ENCODE assay signal across 26 cellular contexts in the genomic region with DNA sequence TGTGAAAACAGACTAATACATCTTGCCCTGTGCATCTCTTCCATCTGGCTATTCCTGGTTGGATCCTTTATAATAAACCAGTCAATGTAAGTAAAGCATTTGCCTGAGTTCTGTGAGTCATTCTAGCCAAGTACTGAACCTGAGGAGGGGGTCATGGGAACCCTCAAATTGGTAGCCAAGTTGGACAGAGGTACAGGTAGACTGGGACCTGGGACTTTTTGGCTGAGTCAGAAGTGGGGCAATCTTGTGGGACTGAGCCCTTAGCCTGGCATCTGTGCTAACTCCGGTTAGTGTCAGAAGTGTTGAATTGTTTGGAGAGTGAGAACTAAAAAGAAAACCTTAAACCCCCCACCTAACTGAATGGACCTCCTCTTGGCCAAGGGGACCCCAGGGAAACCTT.
"Had no signal": no experiment of that assay in that cellular context is flagged by ENCODE, and none has a peak within 500 bp of the region (broad histone marks: within the 10 kb centered on the region; RNA-seq: fewer than 3 reads in every experiment).

No MANE protein-coding gene starts in this region.

- DNase-seq: activated B cell treated with CpG ODN at 0.5 μM for 24 hours; activated CD8-positive, alpha-beta memory T cell treated with anti-CD3 and anti-CD28 coated beads, Interleukin-2, amount 10 ng/mL, durations not matched to agents 7 days and 5 days; activated CD8-positive, alpha-beta T cell treated with anti-CD3 and anti-CD28 coated beads, Interleukin-2, amount 10 ng/mL, durations not matched to agents 7 days and 5 days; activated naive CD4-positive, alpha-beta T cell; activated T-cell treated with anti-CD3 and anti-CD28 coated beads, Interleukin-2, amount 50 U/mL, for 48 hours; anterior cingulate cortex; dorsolateral prefrontal cortex; effector memory CD4-positive, alpha-beta T cell; hippocampal formation; kidney glomerular epithelial cell; left lung; lower lobe of right lung; nucleus accumbens; psoas muscle; stimulated activated CD4-positive, alpha-beta T cell treated with anti-CD3 and anti-CD28 coated beads, Interleukin-1b, Interleukin-23, amount 100 ng/mL, for 48 hours; stimulated activated CD4-positive, alpha-beta T cell treated with anti-CD3 and anti-CD28 coated beads, Interleukin-4, amount 100 ng/mL, for 4 hours; stimulated activated CD8-positive, alpha-beta memory T cell treated with anti-CD3 and anti-CD28 coated beads, Interleukin-4, amount 100 ng/mL, for 48 hours; T-helper 2 cell had no signal

- H3K27me3 Mint-ChIP-seq: activated B cell treated with CpG ODN at 0.5 μM for 24 hours; activated CD8-positive, alpha-beta memory T cell treated with anti-CD3 and anti-CD28 coated beads, Interleukin-2, amount 10 ng/mL, durations not matched to agents 7 days and 5 days; stimulated activated memory B cell treated with anti-CD40 and anti-IgM and Interleukin-4, amounts not matched to agents 10 μg/mL and 1 μg/mL and 100 μg/mL, for 72 hours had no signal

- H3K9me3 Mint-ChIP-seq: activated B cell treated with CpG ODN at 0.5 μM for 24 hours; activated naive CD4-positive, alpha-beta T cell treated with anti-CD3 and anti-CD28 coated beads, Interleukin-2, amount 50 U/mL, for 72 hours had no signal

- ATAC-seq: activated CD8-positive, alpha-beta memory T cell treated with anti-CD3 and anti-CD28 coated beads, Interleukin-2, amount 10 ng/mL, durations not matched to agents 7 days and 5 days; activated CD8-positive, alpha-beta T cell treated with anti-CD3 and anti-CD28 coated beads, Interleukin-2, amount 10 ng/mL, durations not matched to agents 7 days and 5 days; activated naive CD4-positive, alpha-beta T cell treated with anti-CD3 and anti-CD28 coated beads, Interleukin-2, amount 50 U/mL, for 72 hours; left lung; stimulated activated memory B cell treated with anti-CD40 and anti-IgM and Interleukin-4, amounts not matched to agents 10 μg/mL and 1 μg/mL and 100 μg/mL, for 72 hours had no signal

- H3K36me3 ChIP-seq: gastrocnemius medialis, left lung, lower lobe of right lung, suprapubic skin, tibial nerve had no signal

- H3K4me2 ChIP-seq: smooth muscle cell had no signal

- H3K27ac ChIP-seq: coronary artery, dorsolateral prefrontal cortex, gastrocnemius medialis, left lung, lower lobe of right lung, parathyroid adenoma, psoas muscle, suprapubic skin, tibial nerve had no signal

- H3K79me2 ChIP-seq: parathyroid adenoma had no signal

- H3K4me1 ChIP-seq: suprapubic skin had no signal

- H3K4me3 ChIP-seq: coronary artery, dorsolateral prefrontal cortex, gastrocnemius medialis, left lung, lower lobe of right lung, psoas muscle, smooth muscle cell, suprapubic skin, tibial nerve had no signal

- H3K4me3 Mint-ChIP-seq: activated B cell treated with CpG ODN at 0.5 μM for 24 hours; activated CD8-positive, alpha-beta memory T cell treated with anti-CD3 and anti-CD28 coated beads, Interleukin-2, amount 10 ng/mL, durations not matched to agents 7 days and 5 days; activated CD8-positive, alpha-beta T cell treated with anti-CD3 and anti-CD28 coated beads, Interleukin-2, amount 10 ng/mL, durations not matched to agents 7 days and 5 days; stimulated activated memory B cell treated with anti-CD40 and anti-IgM and Interleukin-4, amounts not matched to agents 10 μg/mL and 1 μg/mL and 100 μg/mL, for 72 hours had no signal

- H3K27ac Mint-ChIP-seq: activated B cell treated with CpG ODN at 0.5 μM for 24 hours; activated CD8-positive, alpha-beta memory T cell treated with anti-CD3 and anti-CD28 coated beads, Interleukin-2, amount 10 ng/mL, durations not matched to agents 7 days and 5 days; activated CD8-positive, alpha-beta T cell treated with anti-CD3 and anti-CD28 coated beads, Interleukin-2, amount 10 ng/mL, durations not matched to agents 7 days and 5 days; stimulated activated memory B cell treated with anti-CD40 and anti-IgM and Interleukin-4, amounts not matched to agents 10 μg/mL and 1 μg/mL and 100 μg/mL, for 72 hours had no signal

- H3K27me3 ChIP-seq: gastrocnemius medialis, left lung, suprapubic skin, tibial nerve had no signal

- H3K36me3 Mint-ChIP-seq: activated CD8-positive, alpha-beta memory T cell treated with anti-CD3 and anti-CD28 coated beads, Interleukin-2, amount 10 ng/mL, durations not matched to agents 7 days and 5 days; activated naive CD4-positive, alpha-beta T cell treated with anti-CD3 and anti-CD28 coated beads, Interleukin-2, amount 50 U/mL, for 72 hours; stimulated activated memory B cell treated with anti-CD40 and anti-IgM and Interleukin-4, amounts not matched to agents 10 μg/mL and 1 μg/mL and 100 μg/mL, for 72 hours had no signal

- H3K9me3 ChIP-seq: gastrocnemius medialis, left lung, lower lobe of right lung, psoas muscle, suprapubic skin, tibial nerve had no signal

- H2AFZ ChIP-seq: parathyroid adenoma had no signal
